In genomic region chr14:94485944-94486841, GRCh38 we compare ENCODE assay signal across 9 cellular contexts. TPM values are rescaled to one million over a fixed set of nuclear protein-coding genes. Genes with fewer than 3 reads are reported as not detected.
DNase-seq lines count a peak whose midpoint lies in the region; ATAC-seq and TF ChIP-seq lines count a peak whose summit lies in the region.
"Had no signal": no experiment of that assay in that cellular context is flagged by ENCODE, and none has a peak within 500 bp of the region (broad histone marks: within the 10 kb centered on the region; RNA-seq: fewer than 3 reads in every experiment).

No MANE protein-coding gene starts in this region.

- H3K9me2 ChIP-seq in SU-DHL-6 (replicated peaks; ENCODE audit: insufficient read depth, low read length): no peaks in the 10 kb centered on the region

- H3F3A ChIP-seq in SU-DHL-6 (ENCODE audit: insufficient read depth): peaks cover 24% of the 10 kb centered on the region; the same call in 1 of the 2 replicates

- peak; percentile 28 to 70 (median 43) for DNase-seq in NCI-H1417 (lab: John Stamatoyannopoulos, UW)
- no peak for DNase-seq in NCI-H1417 treated with DMSO at 0.1 percent for 48 hours (lab: John Stamatoyannopoulos, UW)
- peak; percentile 43 for DNase-seq in HT-29 (ENCODE audit: low spot score)
- DNase-seq in astrocyte of the hippocampus (ENCODE audit: low read depth, low spot score): peak; percentile 75
- DNase-seq in iPS DF 19.7 (ENCODE audit: low read depth, low spot score): peak; percentile 77
- DNase-seq in skeletal muscle cell (ENCODE audit: low read depth): no peak

- peak overlapping the region; percentile 23; the same call in 1 of the 2 replicates for H3K9ac ChIP-seq in SU-DHL-6 (ENCODE audit: low read length)

- peak overlapping the region; percentile 91 for H3K27ac ChIP-seq in SU-DHL-6 (ENCODE audit: low read depth, low read length)

- TF ChIP-seq CTCF in SU-DHL-6 (IDR thresholded peaks at IDR 0.05; ENCODE audit: insufficient read depth, low read length, poor library complexity, severe bottlenecking): peak; percentile 97

- no peak for ATAC-seq in GM21528 (IDR thresholded peaks at IDR 0.05; ENCODE audit: low FRiP score, unreplicated experiment)

- H3K79me2 ChIP-seq in SU-DHL-6 (ENCODE audit: insufficient read depth, low read length): no peaks in the 10 kb centered on the region

- H3K36me3 ChIP-seq in SU-DHL-6 (ENCODE audit: low read length): no peaks in the 10 kb centered on the region

- no peaks in the 10 kb centered on the region for H4K20me1 ChIP-seq in SU-DHL-6 (ENCODE audit: low read depth, low read length)

- no peaks in the 10 kb centered on the region for H3K9me3 ChIP-seq in SU-DHL-6 (ENCODE audit: insufficient read depth, low read length)

- no peaks in the 10 kb centered on the region for H3K27me3 ChIP-seq in SU-DHL-6 (ENCODE audit: low read length)

- H3K4me2 ChIP-seq in SU-DHL-6 (ENCODE audit: low read depth, low read length, poor library complexity, severe bottlenecking): peak overlapping the region; percentile 30

- H2AFZ ChIP-seq in SU-DHL-6 (ENCODE audit: low read depth, low read length, severe bottlenecking): peak overlapping the region; percentile 49

- H3K4me3 ChIP-seq in SU-DHL-6 (ENCODE audit: insufficient read depth, low read length, poor library complexity, severe bottlenecking): no peak overlapping the region
- peak overlapping the region; percentile 27 for H3K4me3 ChIP-seq in skeletal muscle cell (ENCODE audit: low read depth, low read length)

RNA-seq across cellular contexts. Expression of gene SERPINA9, which starts 10.2 kb away (rescaled TPM):
- total RNA-seq in HT-29 (2014; rRNA removed; shearing (Covaris generic)): not detected in 2 replicates
- total RNA-seq: mononuclear cell had no signal

RNA-seq across cellular contexts. Expression of gene SERPINA12, which starts 23.1 kb away (rescaled TPM):
- total RNA-seq in HT-29 (2014; rRNA removed; shearing (Covaris generic)): not detected in 2 replicates
- total RNA-seq: mononuclear cell had no signal

RNA-seq across cellular contexts. Expression of gene SERPINA11, which starts 33.6 kb away (rescaled TPM):
- total RNA-seq in HT-29 (2014; rRNA removed; shearing (Covaris generic)): not detected in 2 replicates
- total RNA-seq: mononuclear cell had no signal

Comparison
In these comparisons a context has a peak if more than half of its experiments do, and no peak if none do; other contexts are left out.
1. DNase-seq: peak in NCI-H1417 (3 of 3), HT-29 (single experiment), astrocyte of the hippocampus (single experiment) and iPS DF 19.7 (single experiment); none in NCI-H1417 treated with DMSO at 0.1 percent for 48 hours (single experiment) and skeletal muscle cell (single experiment).